Comparison of ENCODE assay signal across 15 cellular contexts in genomic region chr5:61916621-61917620, GRCh38.
A peak's percentile ranks its signal among the peaks of the same experiment; 100 is the strongest.
DNase-seq lines count a peak whose midpoint lies in the region; ATAC-seq, FAIRE-seq and TF ChIP-seq lines count a peak whose summit lies in the region.
"Had no signal": no experiment of that assay in that cellular context is flagged by ENCODE, and none has a peak within 500 bp of the region (broad histone marks: within the 10 kb centered on the region; RNA-seq: fewer than 3 reads in every experiment).

No MANE protein-coding gene starts in this region.

- no peaks in the 10 kb centered on the region for H3K36me3 ChIP-seq in H1 (ENCODE audit: control insufficient read depth in 2 of 4, insufficient read depth in 4 of 4, low read length in 3 of 4)
- H3K36me3 ChIP-seq in pancreas: no peaks in the 10 kb centered on the region
- H3K36me3 ChIP-seq: Peyer's patch had no signal

- H4K91ac ChIP-seq in H1 (replicated peaks; ENCODE audit: insufficient read length, low read length): no peak overlapping the region

- no peak overlapping the region for H2BK15ac ChIP-seq in H1 (ENCODE audit: low read length)

- H3K27me3 Mint-ChIP-seq in Calu3 (ENCODE audit: unreplicated experiment): no peaks in the 10 kb centered on the region
- H3K27me3 Mint-ChIP-seq: dendritic cell treated with granulocyte-macrophage colony-stimulating factor and Interleukin-4, amounts not matched to agents 40 ng/mL and 50 ng/mL, for 4 days had no signal

- no peak overlapping the region for H3K23ac ChIP-seq in H1 (ENCODE audit: insufficient read length)

- no peak for TF ChIP-seq POLR2A in H1 (IDR thresholded peaks at IDR 0.05; ENCODE audit: control extremely low read depth in 1 of 2, low read depth in 2 of 2, low read length in 2 of 2)
- no peak for TF ChIP-seq POLR2A in GM12892 (IDR thresholded peaks at IDR 0.05; ENCODE audit: low read depth, low read length)

- no peak overlapping the region for H4K8ac ChIP-seq in H1 (ENCODE audit: extremely low read depth, insufficient read depth, low read length)

- H3K79me1 ChIP-seq in H1 (ENCODE audit: low read depth, low read length): no peaks in the 10 kb centered on the region

- H3K36me3 Mint-ChIP-seq in Calu3 (ENCODE audit: insufficient read depth, unreplicated experiment): no peaks in the 10 kb centered on the region

- peak overlapping the region; percentile 52; the same call in 1 of the 2 replicates for H2AFZ ChIP-seq in H1 (ENCODE audit: low read length)

- no peak for FAIRE-seq in H1 (lab: Jason Lieb, UNC)
- no peak for FAIRE-seq in pancreas (lab: Jason Lieb, UNC)
- FAIRE-seq in GM12892 (lab: Jason Lieb, UNC): no peak

- no peak overlapping the region for H3K27ac ChIP-seq in H1 (ENCODE audit: low read depth, low read length)
- H3K27ac ChIP-seq in pancreas: peak overlapping the region in 2 of 4 donors; percentile 25 to 49
- no peak overlapping the region for H3K27ac ChIP-seq in substantia nigra (ENCODE audit: low read depth, low read length, poor library complexity, severe bottlenecking)
- H3K27ac ChIP-seq: Peyer's patch had no signal

- no peak overlapping the region for H2BK12ac ChIP-seq in H1 (ENCODE audit: low read depth, low read length)

- H2BK120ac ChIP-seq in H1 (replicated peaks; ENCODE audit: low read depth, low read length): no peak overlapping the region

- H3K9me3 ChIP-seq in H1 (ENCODE audit: insufficient read depth in 2 of 2, low read depth in 1 of 2, low read length in 1 of 2) (peaks cover 3 to 5% of the 10 kb centered on the region in 2 experiments; a peak in 2 of 4 replicates), pancreas (no peaks in the 10 kb centered on the region)
- H3K9me3 ChIP-seq: Peyer's patch had no signal

- H3K4ac ChIP-seq in H1 (replicated peaks; ENCODE audit: insufficient read length, low read depth, low read length): no peak overlapping the region

- no peak overlapping the region for H2BK5ac ChIP-seq in H1 (ENCODE audit: low read depth, low read length)

- H3K4me3 Mint-ChIP-seq in Calu3 (ENCODE audit: low read depth, unreplicated experiment): no peak overlapping the region
- H3K4me3 Mint-ChIP-seq: dendritic cell treated with granulocyte-macrophage colony-stimulating factor and Interleukin-4, amounts not matched to agents 40 ng/mL and 50 ng/mL, for 4 days had no signal

- WGBS in H1 (ENCODE audit: extremely low coverage in 1 of 2, insufficient coverage in 1 of 2, insufficient read length in 1 of 2, insufficient replicate concordance in 2 of 2, low coverage in 1 of 2, low lambda C conversion rate in 2 of 2, missing lambda C conversion rate in 1 of 2), 2 experiments: 96% methylated on average over 4 of the region's 4 CpGs; no CpG with 5 or more reads in 1 of the 2 experiments
- 75 to 83% methylated on average over 4 of the region's 4 CpGs for whole genome bisulfite sequencing in pancreas, 2 donors

- H3K18ac ChIP-seq in H1 (ENCODE audit: extremely low read depth, low read length): 0 out of 2 replicates have a peak overlapping the region, but pooled peaks have one; percentile 2

- TF ChIP-seq RAD21 in H1 (IDR thresholded peaks at IDR 0.05 in 1 of 2, conservative IDR thresholded peaks at IDR 0.05 in 1 of 2; ENCODE audit: low read depth in 2 of 2, low read length in 2 of 2): no peak

- no peak overlapping the region for H4K5ac ChIP-seq in H1 (ENCODE audit: insufficient read length, low read depth, low read length)

- ATAC-seq in pancreas (peak; percentile 50 to 78 (median 76)), HG02588 (IDR thresholded peaks at IDR 0.05; ENCODE audit: unreplicated experiment) (no peak)
- ATAC-seq: left cardiac atrium had no signal

- BruUV-seq in Calu3 (replicated peaks; lab: Mats Ljungman, UMichigan): no TSS peak

- no peak overlapping the region for H3K56ac ChIP-seq in H1 (replicated peaks; ENCODE audit: insufficient read length, low read depth, low read length)

- no peak for TF ChIP-seq CTCF in Calu3 (IDR thresholded peaks at IDR 0.05; ENCODE audit: unreplicated experiment)
- no peak for TF ChIP-seq CTCF in H1 (IDR thresholded peaks at IDR 0.05; ENCODE audit: control extremely low read depth in 1 of 3, insufficient read depth in 1 of 3, low read depth in 1 of 3, low read length in 3 of 3)
- no peak for TF ChIP-seq CTCF in pancreas (IDR thresholded peaks at IDR 0.05)

- CTCF ChIA-PET in Calu3 (lab: Charles Lee) (interaction anchor here (0.5 to 1.0 kb wide), 3 partner anchors 99 to 209 kb away, joined by 3 to 5 read pairs (median 3); no protein-coding TSS in a partner anchor), H1 (lab: Charles Lee; ENCODE audit: partially characterized antibody) (interaction anchor here (0.8 to 4.9 kb wide), 9 partner anchors 9 to 861 kb away, joined by 3 to 22 read pairs (median 4); no protein-coding TSS in a partner anchor)

- no peak overlapping the region for H2AK5ac ChIP-seq in H1 (ENCODE audit: low read depth, low read length)

- no peaks in the 10 kb centered on the region for H3K79me2 ChIP-seq in H1 (ENCODE audit: control insufficient read depth in 1 of 2, insufficient read depth in 2 of 2, low read length in 2 of 2)

- H3K4me2 ChIP-seq in H1 (ENCODE audit: insufficient read depth in 1 of 2, low read depth in 2 of 2, low read length in 2 of 2): no peak overlapping the region

- H3K9me3 Mint-ChIP-seq in Calu3 (ENCODE audit: low read depth, unreplicated experiment): peaks cover 4% of the 10 kb centered on the region
- H3K9me3 Mint-ChIP-seq: activated T-helper 2 cell treated with anti-CD3 and anti-CD28 coated beads, Interferon-gamma antibody, Interleukin-2, Interleukin-4, amounts not matched to agents 10 μg/mL and 5 μg/mL and 100 μg/mL, durations not matched to agents 14 hours and 24 hours and 36 hours had no signal

- intact Hi-C loops in Calu3 (cut with micrococcal nuclease; ENCODE audit: unreplicated experiment) (no loop called here), pancreas (cut with DNase I) (no loop called here)

- H3K4me1 ChIP-seq in H1 (replicated peaks in 1 of 4; ENCODE audit: control insufficient read depth in 3 of 4, insufficient read depth in 4 of 4, low read length in 3 of 4) (no peaks in the 10 kb centered on the region), pancreas (peaks cover 0 to 21% (median 13%) of the 10 kb centered on the region in 3 donors)
- H3K4me1 ChIP-seq: Peyer's patch had no signal

- no peaks in the 10 kb centered on the region for H3K23me2 ChIP-seq in H1 (ENCODE audit: low read depth, low read length)

- H3K9ac ChIP-seq in H1 (replicated peaks in 1 of 4; ENCODE audit: extremely low read depth in 1 of 4, low read depth in 3 of 4, low read length in 3 of 4): no peak overlapping the region

- H3K4me3 ChIP-seq in H1 (ENCODE audit: extremely low read depth in 1 of 4, insufficient read depth in 2 of 4, low read depth in 3 of 4, low read length in 4 of 4) (no peak overlapping the region), pancreas (no peak overlapping the region)
- H3K4me3 ChIP-seq: Peyer's patch had no signal

- POLR2A ChIA-PET in H1 (lab: Charles Lee; ENCODE audit: partially characterized antibody): no interaction called here

- H2BK20ac ChIP-seq in H1 (ENCODE audit: low read length): no peak overlapping the region

- H4K20me1 ChIP-seq in H1 (replicated peaks in 1 of 2; ENCODE audit: control insufficient read depth in 1 of 2, insufficient read depth in 2 of 2, low read length in 2 of 2): no peaks in the 10 kb centered on the region

- no peak for TF ChIP-seq EP300 in H1 (IDR thresholded peaks at IDR 0.05; ENCODE audit: borderline replicate concordance in 1 of 2, low read depth in 2 of 2, low read length in 2 of 2)

- no peak overlapping the region for H3K14ac ChIP-seq in H1 (ENCODE audit: insufficient read length)

- peak overlapping the region; percentile 82 for H3K27ac Mint-ChIP-seq in Calu3 (ENCODE audit: unreplicated experiment)
- H3K27ac Mint-ChIP-seq: activated T-helper 2 cell treated with anti-CD3 and anti-CD28 coated beads, Interferon-gamma antibody, Interleukin-2, Interleukin-4, amounts not matched to agents 10 μg/mL and 5 μg/mL and 100 μg/mL, durations not matched to agents 14 hours and 24 hours and 36 hours; dendritic cell treated with granulocyte-macrophage colony-stimulating factor and Interleukin-4, amounts not matched to agents 40 ng/mL and 50 ng/mL, for 4 days had no signal

- H3K4me1 Mint-ChIP-seq in Calu3 (ENCODE audit: low read depth, unreplicated experiment): peaks cover 21% of the 10 kb centered on the region

- peak; percentile 38 for DNase-seq in Calu3
- DNase-seq in NCI-H524 treated with DMSO at 0.1 percent for 48 hours (lab: John Stamatoyannopoulos, UW): peak; percentile 92
- DNase-seq in H1 (ENCODE audit: low read depth in 1 of 2, low spot score in 2 of 2): no peak
- no peak for DNase-seq in pancreas
- DNase-seq in islet precursor cell: no peak
- no peak for DNase-seq in substantia nigra (lab: John Stamatoyannopoulos, UW)
- no peak for DNase-seq in GM12892 (ENCODE audit: insufficient read length)
- DNase-seq: AML-193, left cardiac atrium, NCI-H510A, Peyer's patch, T-helper 1 cell had no signal

- no peaks in the 10 kb centered on the region for H3K27me3 ChIP-seq in H1 (replicated peaks in 1 of 4; ENCODE audit: control insufficient read depth in 3 of 4, extremely low read depth in 1 of 4, insufficient read depth in 3 of 4, low read length in 3 of 4)
- no peaks in the 10 kb centered on the region for H3K27me3 ChIP-seq in pancreas
- H3K27me3 ChIP-seq: Peyer's patch had no signal

TF ChIP-seq in H1, 55 proteins besides CTCF, POLR2A, EP300 and RAD21:
- no peak for TF ChIP-seq CBX5 (IDR thresholded peaks at IDR 0.05; ENCODE audit: low read depth, low read length)
- no peak for TF ChIP-seq SIRT6 (IDR thresholded peaks at IDR 0.05; ENCODE audit: low read length)
- no peak for TF ChIP-seq SP2 (IDR thresholded peaks at IDR 0.05; ENCODE audit: low read length)
- TF ChIP-seq POLR2AphosphoS5 (IDR thresholded peaks at IDR 0.05; ENCODE audit: low read depth, low read length): no peak
- TF ChIP-seq RFX5 (IDR thresholded peaks at IDR 0.05; ENCODE audit: borderline replicate concordance, low read depth, low read length): no peak
- TF ChIP-seq SP1 (IDR thresholded peaks at IDR 0.05; ENCODE audit: low read depth, low read length): no peak
- TF ChIP-seq HDAC2 (IDR thresholded peaks at IDR 0.05; ENCODE audit: borderline replicate concordance in 1 of 2, low read depth in 2 of 2, low read length in 2 of 2): no peak
- no peak for TF ChIP-seq NRF1 (IDR thresholded peaks at IDR 0.05; ENCODE audit: low read depth, low read length)
- no peak for TF ChIP-seq CTBP2 (IDR thresholded peaks at IDR 0.05; ENCODE audit: borderline replicate concordance, insufficient read depth, insufficient read length, low read length)
- TF ChIP-seq KDM1A (IDR thresholded peaks at IDR 0.05; ENCODE audit: borderline replicate concordance, low read length): no peak
- TF ChIP-seq BCL11A (IDR thresholded peaks at IDR 0.05; ENCODE audit: low read depth in 2 of 2, low read length in 2 of 2): no peak
- no peak for TF ChIP-seq ZNF274 (IDR thresholded peaks at IDR 0.05; ENCODE audit: borderline replicate concordance, extremely low read depth, low read length)

Comparison
In these comparisons a context has a peak if more than half of its experiments do, and no peak if none do; other contexts are left out.
1. DNase-seq: peak in Calu3 (single experiment) and NCI-H524 treated with DMSO at 0.1 percent for 48 hours (single experiment); none in H1 (0 of 2), pancreas (0 of 6), islet precursor cell (single experiment), substantia nigra (0 of 49) and GM12892 (single experiment).